Comparison of ENCODE assay signal across 14 cellular contexts in genomic region chr17:376936-377863, GRCh38. TPM values are rescaled to one million over a fixed set of nuclear protein-coding genes. Genes with fewer than 3 reads are reported as not detected.
A peak's percentile ranks its signal among the peaks of the same experiment; 100 is the strongest.
DNase-seq lines count a peak whose midpoint lies in the region; ATAC-seq and TF ChIP-seq lines count a peak whose summit lies in the region.
"Had no signal": no experiment of that assay in that cellular context is flagged by ENCODE, and none has a peak within 500 bp of the region (broad histone marks: within the 10 kb centered on the region; RNA-seq: fewer than 3 reads in every experiment).

No MANE protein-coding gene starts in this region.

- H3K27me3 ChIP-seq in DND-41 (ENCODE audit: insufficient read depth, low read length, poor library complexity) = peaks cover 3% of the 10 kb centered on the region

- no peak overlapping the region for H3K27ac ChIP-seq in DND-41 (ENCODE audit: low read length)
- H3K27ac ChIP-seq: WERI-Rb-1 had no signal

- H3K9me3 ChIP-seq in DND-41 (ENCODE audit: insufficient read depth, low read length, severe bottlenecking) = no peaks in the 10 kb centered on the region

- peaks cover 14% of the 10 kb centered on the region for H3K4me1 ChIP-seq in DND-41 (ENCODE audit: insufficient read depth, low read length)

- no peak overlapping the region for H3K4me3 ChIP-seq in DND-41 (ENCODE audit: low read depth in 1 of 2, low read length in 2 of 2)
- H3K4me3 ChIP-seq: GM12878 had no signal

- DNase-seq in DND-41 = peak; percentile 14
- peak; percentile 37 for DNase-seq in MV-4-11 (lab: John Stamatoyannopoulos, UW)
- DNase-seq in cerebellar cortex (ENCODE audit: low spot score) = peak; percentile 28
- peak; percentile 58 for DNase-seq in myocyte (ENCODE audit: low read depth)
- DNase-seq in A172 (ENCODE audit: low spot score) = no peak
- DNase-seq in effector CD4-positive, alpha-beta T cell = no peak
- no peak for DNase-seq in activated T-cell treated with anti-CD3 and anti-CD28 coated beads, Interleukin-2, amount 50 U/mL, for 48 hours
- no peak for DNase-seq in GM19238 (ENCODE audit: insufficient read length, low spot score)
- DNase-seq: activated T-cell treated with anti-CD3 and anti-CD28 coated beads, Interleukin-2, amount 50 U/mL, for 24 hours; Kasumi-1; NCI-H446; stimulated activated CD4-positive, alpha-beta T cell treated with anti-CD3 and anti-CD28 coated beads, Interleukin-1b, Interleukin-23, amount 100 ng/mL, for 48 hours; WERI-Rb-1 had no signal

- ATAC-seq in DND-41 (ENCODE audit: insufficient read depth, low read depth) = no peak
- ATAC-seq: GM12878 had no signal

- TF ChIP-seq CTCF in DND-41 (IDR thresholded peaks at IDR 0.05; ENCODE audit: borderline replicate concordance, extremely low read depth, low read length, poor library complexity, severe bottlenecking) = no peak

- H3K79me2 ChIP-seq in DND-41 (ENCODE audit: insufficient read depth, low read length) = no peaks in the 10 kb centered on the region

- peaks cover 3% of the 10 kb centered on the region; the same call in 1 of the 2 replicates for H4K20me1 ChIP-seq in DND-41 (ENCODE audit: insufficient read depth, low read length)

- H3K9ac ChIP-seq in DND-41 (ENCODE audit: low read depth, low read length) = no peak overlapping the region

- H2AFZ ChIP-seq in DND-41 (ENCODE audit: low read depth, low read length) = no peak overlapping the region

- no peak overlapping the region for H3K4me2 ChIP-seq in DND-41 (ENCODE audit: insufficient read depth, low read length)

- H3K36me3 ChIP-seq in DND-41 (ENCODE audit: insufficient read depth, low read length) = no peaks in the 10 kb centered on the region
- H3K36me3 ChIP-seq: WERI-Rb-1 had no signal

RNA-seq across cellular contexts. Expression of gene RPH3AL, which starts 24.6 kb away (rescaled TPM):
- total RNA-seq in myocyte = 24.3 and 26.0 TPM in 2 replicates
- polyA plus RNA-seq in myocyte (2012) = 20.9 TPM
- 3.9 and 6.6 TPM in 2 replicates for total RNA-seq in A172 (2014; rRNA removed; shearing (Covaris generic))

Comparison
In these comparisons a context has a peak if more than half of its experiments do, and no peak if none do; other contexts are left out.
1. DNase-seq: peak in DND-41 (single experiment), MV-4-11 (single experiment), cerebellar cortex (single experiment) and myocyte (single experiment); none in A172 (single experiment), effector CD4-positive, alpha-beta T cell (single experiment), activated T-cell treated with anti-CD3 and anti-CD28 coated beads, Interleukin-2, amount 50 U/mL, for 48 hours (0 of 2) and GM19238 (single experiment).